ENCODE assay signal across 1 cellular context in the genomic region with DNA sequence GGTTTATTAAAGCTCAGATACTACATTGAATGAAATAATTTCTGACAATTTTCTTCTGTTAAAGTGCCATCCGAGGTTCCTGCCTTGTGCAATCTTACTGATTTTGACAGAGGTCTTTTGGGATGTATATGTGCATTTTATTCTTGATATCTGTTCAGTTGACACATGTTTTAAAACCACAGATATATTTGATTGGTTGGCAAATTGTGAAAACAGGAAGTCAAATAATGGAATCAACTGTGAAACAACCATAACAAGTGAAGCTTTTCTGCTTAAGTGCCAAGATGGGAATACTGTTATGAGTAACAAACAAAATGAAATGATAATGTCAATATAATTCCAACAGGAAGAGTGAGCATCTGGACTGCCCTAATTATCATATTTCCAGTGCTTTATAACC.
TF ChIP-seq lines count a peak whose summit lies in the region.

No MANE protein-coding gene starts in this region.

TF ChIP-seq in IMR-90, 13 proteins besides CTCF, POLR2A, EP300 and RAD21 (continued from another document):
- no peak for TF ChIP-seq CEBPB (IDR thresholded peaks at IDR 0.05; ENCODE audit: low read depth, low read length)
- TF ChIP-seq MAZ (IDR thresholded peaks at IDR 0.05; ENCODE audit: borderline replicate concordance, low read depth, low read length), result no peak
- no peak for TF ChIP-seq FOS (IDR thresholded peaks at IDR 0.05; ENCODE audit: low read depth, low read length)
- TF ChIP-seq USF2 (IDR thresholded peaks at IDR 0.05; ENCODE audit: low read depth, low read length), result no peak
- no peak for TF ChIP-seq MXI1 (IDR thresholded peaks at IDR 0.05; ENCODE audit: borderline replicate concordance, low read depth, low read length)
